1 cellular context compared by ENCODE assay signal in the genomic region with DNA sequence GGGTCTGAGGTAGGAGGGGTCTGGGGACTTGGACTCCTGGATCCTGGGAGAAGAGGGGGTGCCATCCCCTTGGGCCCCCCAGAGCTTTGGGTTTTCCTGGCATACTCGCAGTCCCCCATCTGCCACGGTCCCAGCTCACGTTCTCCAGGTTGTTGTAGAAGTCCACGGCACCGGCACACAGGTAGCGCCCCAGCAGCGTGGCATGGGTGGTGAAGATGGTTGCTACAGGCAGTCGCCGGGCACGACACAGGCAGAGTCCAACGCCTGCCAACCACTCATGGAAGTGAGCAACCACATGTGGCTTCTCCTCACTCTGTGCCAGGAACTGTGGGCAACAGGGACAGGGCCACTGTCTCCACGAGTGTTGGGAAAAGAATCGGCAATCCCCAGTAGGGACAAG.
TF ChIP-seq lines count a peak whose summit lies in the region.

No MANE protein-coding gene starts in this region.

TF ChIP-seq in HepG2, 621 proteins besides CTCF, POLR2A, EP300 and RAD21:
- no peak for TF ChIP-seq ZNF142 (CRISPR knock-in tag; IDR thresholded peaks at IDR 0.05)
- no peak for TF ChIP-seq MYC (CRISPR knock-in tag; IDR thresholded peaks at IDR 0.05; ENCODE audit: borderline replicate concordance)
- no peak for TF ChIP-seq RBAK (CRISPR knock-in tag; IDR thresholded peaks at IDR 0.05)
- no peak for TF ChIP-seq SCMH1 (CRISPR knock-in tag; IDR thresholded peaks at IDR 0.05; ENCODE audit: borderline replicate concordance)
- TF ChIP-seq KAT2B (IDR thresholded peaks at IDR 0.05; ENCODE audit: borderline replicate concordance, low read depth, low read length): no peak
- TF ChIP-seq MZF1 (CRISPR knock-in tag; IDR thresholded peaks at IDR 0.05; ENCODE audit: borderline replicate concordance): no peak
- TF ChIP-seq ZMYM4 (CRISPR knock-in tag; IDR thresholded peaks at IDR 0.05): no peak
- TF ChIP-seq KLF13 (CRISPR knock-in tag; IDR thresholded peaks at IDR 0.05): no peak
- no peak for TF ChIP-seq ZNF550 (CRISPR knock-in tag; IDR thresholded peaks at IDR 0.05; ENCODE audit: borderline replicate concordance)
- peak; percentile 22; the same call in 1 of the 2 replicates for TF ChIP-seq RBFOX2 (IDR thresholded peaks at IDR 0.05; ENCODE audit: low read depth, low read length)
- TF ChIP-seq AGO2 (optimal IDR thresholded peaks at IDR 0.05; ENCODE audit: low read depth, low read length): peak; percentile 27
- no peak for TF ChIP-seq PCBP1 (IDR thresholded peaks at IDR 0.05; ENCODE audit: borderline replicate concordance, low read depth, low read length)
- no peak for TF ChIP-seq HNRNPUL1 (IDR thresholded peaks at IDR 0.05; ENCODE audit: low read depth, low read length)
- no peak for TF ChIP-seq TARDBP (CRISPR knock-in tag; IDR thresholded peaks at IDR 0.05)
- no peak for TF ChIP-seq PCBP2 (optimal IDR thresholded peaks at IDR 0.05; ENCODE audit: low read depth, low read length, poor library complexity, severe bottlenecking)
- TF ChIP-seq ZNF816 (CRISPR knock-in tag; IDR thresholded peaks at IDR 0.05; ENCODE audit: borderline replicate concordance): no peak
